In the genomic region with DNA sequence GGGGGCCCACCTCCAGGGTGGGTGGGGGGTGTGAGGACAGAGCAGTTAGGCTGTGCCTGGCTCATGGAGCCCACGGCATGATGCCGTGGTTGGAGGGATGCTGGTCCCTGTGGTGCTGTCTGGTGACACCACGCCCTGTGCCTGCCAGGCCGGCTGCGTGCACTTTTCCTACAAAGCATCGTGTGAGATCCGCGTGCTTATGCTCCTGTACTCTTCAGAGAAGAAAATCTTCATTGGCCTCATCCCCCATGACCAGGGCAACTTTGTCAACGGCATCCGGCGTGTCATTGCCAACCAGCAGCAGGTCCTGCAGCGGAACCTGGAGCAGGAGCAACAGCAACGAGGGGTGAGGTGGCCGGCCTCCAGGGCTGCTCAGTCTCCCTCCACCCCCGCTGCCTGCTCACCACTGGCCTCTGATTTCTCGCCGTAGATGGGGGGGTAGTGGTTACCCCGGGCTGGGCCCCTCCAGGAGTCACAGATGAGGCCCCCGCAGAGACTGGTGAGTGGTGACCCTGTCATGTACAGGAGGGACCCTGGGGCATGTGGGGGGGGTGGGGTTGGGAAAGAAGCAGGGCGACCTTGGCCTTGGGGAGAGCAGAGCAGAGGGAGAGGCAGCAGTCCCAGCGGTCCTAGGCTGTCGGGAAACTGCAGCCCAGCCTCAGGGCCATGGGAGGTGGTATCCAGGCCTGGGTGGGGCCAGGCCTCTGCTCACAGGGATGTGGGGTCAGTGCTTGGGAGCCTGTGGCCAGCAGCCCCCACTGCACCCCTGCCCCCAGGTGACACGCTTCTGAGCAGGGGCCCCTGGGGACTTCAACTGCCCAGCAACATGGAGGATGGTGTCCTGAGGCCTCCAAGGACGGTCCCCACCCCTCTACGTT, we compare ENCODE assay signal across 13 cellular contexts. TPM values are rescaled to one million over a fixed set of nuclear protein-coding genes. Genes with fewer than 3 reads are reported as not detected.
DNase-seq lines count a peak whose midpoint lies in the region; ATAC-seq and TF ChIP-seq lines count a peak whose summit lies in the region.
"Had no signal": no experiment of that assay in that cellular context is flagged by ENCODE, and none has a peak within 500 bp of the region (broad histone marks: within the 10 kb centered on the region; RNA-seq: fewer than 3 reads in every experiment).

No MANE protein-coding gene starts in this region.

- H4K5ac ChIP-seq in mesendoderm (ENCODE audit: low read length): no peak overlapping the region

- H3K18ac ChIP-seq in mesendoderm (ENCODE audit: low read length): no peak overlapping the region

- CTCF ChIA-PET in WTC11 (lab: Charles Lee): interaction anchor here (1.1 to 2.1 kb wide), 4 partner anchors 9 to 313 kb away, joined by 3 to 8 read pairs (median 4); a partner anchor contains a TSS

- H3K27me3 Mint-ChIP-seq in WTC11 (ENCODE audit: low read depth): no peaks in the 10 kb centered on the region; the same call in 1 of the 2 replicates

- no CpG with 5 or more reads among the region's 25 CpGs for WGBS in mesendoderm (ENCODE audit: extremely low coverage, insufficient coverage, low lambda C conversion rate)
- 82% methylated on average over 21 to 25 of the region's 25 CpGs for WGBS in tibial nerve, 2 donors

- H3K36me3 ChIP-seq in mesendoderm (ENCODE audit: control insufficient read depth, insufficient read depth, low read length): peaks cover 23% of the 10 kb centered on the region
- peaks cover 0 to 95% (median 4%) of the 10 kb centered on the region in 3 donors for H3K36me3 ChIP-seq in tibial nerve

- no peak overlapping the region for H2BK15ac ChIP-seq in mesendoderm (replicated peaks; ENCODE audit: low read depth)

- H2BK5ac ChIP-seq in mesendoderm (ENCODE audit: low read length): no peak overlapping the region

- peaks cover 9% of the 10 kb centered on the region for H3K79me1 ChIP-seq in mesendoderm (ENCODE audit: low read length)

- H3K4me3 ChIP-seq in mesendoderm (ENCODE audit: low read length) (no peak overlapping the region), tibial nerve (no peak overlapping the region)

- no peak for ATAC-seq in Right ventricle myocardium inferior
- no peak for ATAC-seq in left ventricle myocardium superior
- ATAC-seq in WTC11: no peak
- ATAC-seq: activated CD4-positive, CD25-positive, alpha-beta regulatory T cell treated with anti-CD3 and anti-CD28 coated beads, Interleukin-2, amount 50 U/mL, for 24 hours had no signal

- DNase-seq in Right ventricle myocardium inferior (ENCODE audit: missing footprints): peak; percentile 35
- DNase-seq in left ventricle myocardium superior: no peak
- DNase-seq in WTC11 (ENCODE audit: low spot score): no peak
- DNase-seq in mesendoderm: no peak
- no peak for DNase-seq in tibial nerve (ENCODE audit: low spot score in 2 of 2)
- no peak for DNase-seq in putamen (ENCODE audit: low spot score)
- no peak for DNase-seq in HT-29 (ENCODE audit: low spot score)
- no peak for DNase-seq in activated CD4-positive, alpha-beta T cell treated with anti-CD3 and anti-CD28 coated beads, Interleukin-2, amount 50 U/mL, for 48 hours
- DNase-seq: effector memory CD4-positive, alpha-beta T cell; glutamatergic neuron; NCI-H1436 treated with DMSO at 0.1 percent for 48 hours; NCI-H82 had no signal

- no peaks in the 10 kb centered on the region for H3K4me1 ChIP-seq in mesendoderm (ENCODE audit: control insufficient read depth, low read depth, low read length)
- peaks cover 0 to 74% (median 12%) of the 10 kb centered on the region in 4 donors for H3K4me1 ChIP-seq in tibial nerve

- no peak overlapping the region for H3K4ac ChIP-seq in mesendoderm (ENCODE audit: low read depth, low read length)

- H3K4me2 ChIP-seq in mesendoderm (ENCODE audit: low read length): no peak overlapping the region

- H3K27me3 ChIP-seq in mesendoderm (ENCODE audit: insufficient read depth, low read length, poor library complexity) (no peaks in the 10 kb centered on the region), tibial nerve (no peaks in the 10 kb centered on the region)

- no peak overlapping the region for H3K23ac ChIP-seq in mesendoderm (ENCODE audit: low read length)

- no peak overlapping the region for H3K9ac ChIP-seq in mesendoderm (ENCODE audit: low read length)

- no peaks in the 10 kb centered on the region for H3K9me3 ChIP-seq in tibial nerve

- TF ChIP-seq POLR2A in tibial nerve (IDR thresholded peaks at IDR 0.05): no peak

- peaks cover 38% of the 10 kb centered on the region for H3K36me3 Mint-ChIP-seq in WTC11

- no peaks in the 10 kb centered on the region for H3K9me3 Mint-ChIP-seq in WTC11

- no peak overlapping the region for H3K4me3 Mint-ChIP-seq in WTC11

- no peak overlapping the region for H2BK120ac ChIP-seq in mesendoderm (ENCODE audit: low read depth, low read length)

- peak overlapping the region; percentile 7 for H3K56ac ChIP-seq in mesendoderm (ENCODE audit: low read length)

- H3K79me2 ChIP-seq in mesendoderm (ENCODE audit: control insufficient read depth, insufficient read depth, low read length): peaks cover 8% of the 10 kb centered on the region

- POLR2A ChIA-PET in WTC11 (lab: Charles Lee): interaction anchor here (0.7 to 2.4 kb wide), 2 partner anchors 9 to 1657 kb away, joined by 3 to 7 read pairs; no protein-coding TSS in a partner anchor

- no peak overlapping the region for H2AK5ac ChIP-seq in mesendoderm (ENCODE audit: low read length)

- no peak for TF ChIP-seq CTCF in WTC11 (IDR thresholded peaks at IDR 0.05)
- TF ChIP-seq CTCF in tibial nerve (IDR thresholded peaks at IDR 0.05): no peak

- peak overlapping the region; percentile 74 for H3K27ac Mint-ChIP-seq in WTC11

- intact Hi-C loops in Right ventricle myocardium inferior (cut with DNase I): no loop called here
- intact Hi-C loops in left ventricle myocardium superior (cut with micrococcal nuclease): no loop called here

- peaks cover 17% of the 10 kb centered on the region for H3K4me1 Mint-ChIP-seq in WTC11

- no peak for TF ChIP-seq EP300 in tibial nerve (IDR thresholded peaks at IDR 0.05)

- H3K27ac ChIP-seq in mesendoderm (ENCODE audit: low read depth, low read length) (no peak overlapping the region), tibial nerve (peak overlapping the region in 3 of 4 donors; percentile 77 to 86 (median 85))

- H4K8ac ChIP-seq in mesendoderm (ENCODE audit: low read depth, low read length): no peak overlapping the region

TF ChIP-seq in WTC11, 78 proteins besides CTCF, POLR2A, EP300 and RAD21 (continues in another document):
- TF ChIP-seq CREB1 (CRISPR knock-in tag; IDR thresholded peaks at IDR 0.05) (no peak), EMX1 (CRISPR knock-in tag; IDR thresholded peaks at IDR 0.05) (no peak), JUN (CRISPR knock-in tag; IDR thresholded peaks at IDR 0.05) (no peak), TEAD1 (CRISPR knock-in tag; IDR thresholded peaks at IDR 0.05) (no peak), GABPB1 (CRISPR knock-in tag; IDR thresholded peaks at IDR 0.05) (no peak), GTF2I (CRISPR knock-in tag; conservative IDR thresholded peaks at IDR 0.05) (no peak), SP1 (CRISPR knock-in tag; conservative IDR thresholded peaks at IDR 0.05) (no peak), ZNF263 (CRISPR knock-in tag; IDR thresholded peaks at IDR 0.05; ENCODE audit: low read depth) (no peak)
- TF ChIP-seq, protein P1, sequence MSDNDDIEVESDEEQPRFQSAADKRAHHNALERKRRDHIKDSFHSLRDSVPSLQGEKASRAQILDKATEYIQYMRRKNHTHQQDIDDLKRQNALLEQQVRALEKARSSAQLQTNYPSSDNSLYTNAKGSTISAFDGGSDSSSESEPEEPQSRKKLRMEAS (CRISPR knock-in tag; IDR thresholded peaks at IDR 0.05): no peak
- TF ChIP-seq, protein P2, sequence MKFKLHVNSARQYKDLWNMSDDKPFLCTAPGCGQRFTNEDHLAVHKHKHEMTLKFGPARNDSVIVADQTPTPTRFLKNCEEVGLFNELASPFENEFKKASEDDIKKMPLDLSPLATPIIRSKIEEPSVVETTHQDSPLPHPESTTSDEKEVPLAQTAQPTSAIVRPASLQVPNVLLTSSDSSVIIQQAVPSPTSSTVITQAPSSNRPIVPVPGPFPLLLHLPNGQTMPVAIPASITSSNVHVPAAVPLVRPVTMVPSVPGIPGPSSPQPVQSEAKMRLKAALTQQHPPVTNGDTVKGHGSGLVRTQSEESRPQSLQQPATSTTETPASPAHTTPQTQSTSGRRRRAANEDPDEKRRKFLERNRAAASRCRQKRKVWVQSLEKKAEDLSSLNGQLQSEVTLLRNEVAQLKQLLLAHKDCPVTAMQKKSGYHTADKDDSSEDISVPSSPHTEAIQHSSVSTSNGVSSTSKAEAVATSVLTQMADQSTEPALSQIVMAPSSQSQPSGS (CRISPR knock-in tag; IDR thresholded peaks at IDR 0.05; ENCODE audit: borderline replicate concordance, low read depth): no peak

RNA-seq across cellular contexts. Expression of a gene that starts 7.3 kb away (rescaled TPM):
- total RNA-seq in Right ventricle myocardium inferior (36.9 TPM), left ventricle myocardium superior (39.1 TPM), WTC11 (2021) (133 to 146 TPM (median 142 TPM) in 3 replicates), tibial nerve (100 to 1,000 TPM in 1 of 4 donors, 10 to 100 TPM in 3; 52.7 to 158 (median 79.5) TPM)
- polyA plus RNA-seq in mesendoderm (2013, experiment 1 of 2): 44.3 TPM
- polyA plus RNA-seq in mesendoderm (2013, experiment 2 of 2): 43.9 TPM
- total RNA-seq in HT-29 (2014; rRNA removed; shearing (Covaris generic)): 215 and 243 TPM in 2 replicates

RNA-seq across cellular contexts. Expression of a gene that starts 9.1 kb away (rescaled TPM):
- 122 TPM for total RNA-seq in Right ventricle myocardium inferior
- 127 TPM for total RNA-seq in left ventricle myocardium superior
- total RNA-seq in WTC11 (2021): 296 to 316 TPM (median 306 TPM) in 3 replicates
- 156 TPM for polyA plus RNA-seq in mesendoderm (2013, experiment 1 of 2)
- 150 TPM for polyA plus RNA-seq in mesendoderm (2013, experiment 2 of 2)
- total RNA-seq in tibial nerve: 100 to 1,000 TPM in 2 of 4 donors, 10 to 100 TPM in 2; 75.6 to 113 (median 91.9) TPM
- 188 and 218 TPM in 2 replicates for total RNA-seq in HT-29 (2014; rRNA removed; shearing (Covaris generic))

RNA-seq across cellular contexts. Expression of a gene that starts 17.1 kb away (rescaled TPM):
- 37.2 TPM for total RNA-seq in Right ventricle myocardium inferior
- 41.2 TPM for total RNA-seq in left ventricle myocardium superior
- 41.9 to 47.8 TPM (median 46.5 TPM) in 3 replicates for total RNA-seq in WTC11 (2021)
- 74.2 TPM for polyA plus RNA-seq in mesendoderm (2013, experiment 1 of 2)
- 73.3 TPM for polyA plus RNA-seq in mesendoderm (2013, experiment 2 of 2)
- 10 to 100 TPM; 20.6 to 27.4 (median 25.4) TPM for total RNA-seq in tibial nerve
- total RNA-seq in HT-29 (2014; rRNA removed; shearing (Covaris generic)): 89.9 and 96.4 TPM in 2 replicates

RNA-seq across cellular contexts. Expression of a gene that starts 17.4 kb away (rescaled TPM):
- total RNA-seq in Right ventricle myocardium inferior: 44.9 TPM
- total RNA-seq in left ventricle myocardium superior: 47.7 TPM
- total RNA-seq in WTC11 (2021): 44.4 to 52.8 TPM (median 46.7 TPM) in 3 replicates
- polyA plus RNA-seq in mesendoderm (2013, experiment 1 of 2): 29.3 TPM
- polyA plus RNA-seq in mesendoderm (2013, experiment 2 of 2): 28.2 TPM
- 10 to 100 TPM; 47.7 to 56.5 (median 49.0) TPM for total RNA-seq in tibial nerve
- total RNA-seq in HT-29 (2014; rRNA removed; shearing (Covaris generic)): 34.5 and 38.4 TPM in 2 replicates

RNA-seq across cellular contexts. Expression of a gene that starts 36.6 kb away (rescaled TPM):
- total RNA-seq in Right ventricle myocardium inferior (0.30 TPM), left ventricle myocardium superior (not detected), WTC11 (2021) (0.83 to 1.4 TPM (median 0.99 TPM) in 3 replicates), tibial nerve (1 to 10 TPM in 2 of 4 donors, under 1 TPM in 1, not detected in 1; 0.63 to 3.0 (median 1.7) TPM)
- 0.24 TPM for polyA plus RNA-seq in mesendoderm (2013, experiment 1 of 2)
- polyA plus RNA-seq in mesendoderm (2013, experiment 2 of 2): 0.15 TPM
- 1.1 and 2.3 TPM in 2 replicates for total RNA-seq in HT-29 (2014; rRNA removed; shearing (Covaris generic))
